ENCODE assay signal across 27 cellular contexts in the genomic region with DNA sequence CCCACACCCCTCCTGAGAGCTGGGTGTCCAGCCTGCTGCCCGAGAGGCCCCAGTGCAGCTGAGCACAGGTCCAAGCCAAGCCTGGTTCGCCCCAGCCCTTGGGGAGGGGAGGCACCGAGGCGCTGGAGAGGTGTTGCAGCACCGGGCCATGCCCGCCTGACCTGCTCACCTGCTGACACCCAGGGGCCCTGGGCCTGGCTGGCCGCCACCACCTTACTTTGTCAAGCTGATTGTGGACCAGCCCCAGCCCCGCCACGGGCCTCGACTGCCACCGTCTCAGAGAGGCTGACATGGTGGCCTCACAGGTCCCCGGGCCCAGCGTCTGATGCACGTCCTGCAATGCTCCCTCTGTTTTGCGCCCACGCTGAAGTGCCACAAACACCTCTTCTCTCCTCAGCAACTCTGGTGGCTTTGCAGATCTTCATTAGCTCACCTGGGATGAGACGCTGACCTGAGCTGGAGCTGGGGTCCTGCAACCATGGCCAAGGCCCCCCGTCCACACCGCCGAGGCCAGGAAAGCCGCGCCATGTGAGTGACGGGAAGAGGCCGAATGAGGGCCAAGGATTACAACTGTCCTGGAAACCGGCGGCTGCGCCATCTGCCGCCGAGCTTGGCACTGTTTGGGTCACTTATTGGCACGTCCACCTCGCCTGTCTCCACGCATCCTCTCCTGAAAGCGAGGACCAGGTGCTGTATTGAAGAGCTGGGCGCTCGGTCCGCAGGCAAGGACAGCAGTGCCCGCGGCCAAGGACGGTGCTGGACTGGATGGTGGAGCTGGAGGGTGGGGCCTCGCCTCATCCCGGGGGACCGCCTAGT. TPM values are rescaled to one million over a fixed set of nuclear protein-coding genes. Genes with fewer than 3 reads are reported as not detected.
"Had no signal": no experiment of that assay in that cellular context is flagged by ENCODE, and none has a peak within 500 bp of the region (broad histone marks: within the 10 kb centered on the region; RNA-seq: fewer than 3 reads in every experiment).

No MANE protein-coding gene starts in this region.

- H3K36me3 ChIP-seq: esophagus squamous epithelium, gastrocnemius medialis, neutrophil, transverse colon, uterus had no signal

- H3K9ac ChIP-seq: parathyroid adenoma had no signal

- FAIRE-seq: astrocyte had no signal

- ATAC-seq: activated CD4-positive, alpha-beta T cell treated with anti-CD3 and anti-CD28 coated beads for 36 hours; effector memory CD8-positive, alpha-beta T cell; gastrocnemius medialis; left cardiac atrium; naive thymus-derived CD8-positive, alpha-beta T cell; sciatic nerve; stimulated activated naive B cell treated with anti-CD40 and anti-IgM and Interleukin-4, amounts not matched to agents 10 μg/mL and 1 μg/mL and 100 μg/mL, for 72 hours; T-helper 17 cell had no signal

- DNase-seq: activated B cell treated with CpG ODN at 0.5 μM for 24 hours; activated CD4-positive, alpha-beta T cell treated with anti-CD3 and anti-CD28 coated beads for 36 hours; activated CD4-positive, alpha-beta T cell treated with anti-CD3 and anti-CD28 coated beads, Interleukin-2, amount 50 U/mL, for 4 hours; activated CD8-positive, alpha-beta memory T cell treated with anti-CD3 and anti-CD28 coated beads for 24 hours; activated CD8-positive, alpha-beta memory T cell treated with anti-CD3 and anti-CD28 coated beads, Interleukin-2, amount 50 U/mL, for 4 hours; activated naive CD4-positive, alpha-beta T cell; activated naive CD8-positive, alpha-beta T cell treated with anti-CD3 and anti-CD28 coated beads for 36 hours; activated T-cell treated with anti-CD3 and anti-CD28 coated beads, Interleukin-2, amount 50 U/mL, for 24 hours; effector memory CD8-positive, alpha-beta T cell; esophagus squamous epithelium; gastrocnemius medialis; hippocampal formation; left cardiac atrium; naive thymus-derived CD8-positive, alpha-beta T cell; stimulated activated CD4-positive, alpha-beta T cell treated with anti-CD3 and anti-CD28 coated beads, Interleukin-15, amount 100 ng/mL, for 24 hours; stimulated activated CD8-positive, alpha-beta memory T cell treated with anti-CD3 and anti-CD28 coated beads, Interleukin-4, amount 100 ng/mL, for 48 hours; stimulated activated naive B cell treated with anti-CD40 and anti-IgM and Interleukin-4, amounts not matched to agents 10 μg/mL and 1 μg/mL and 100 μg/mL, for 72 hours; SW 1271; T-helper 17 cell; transverse colon; uterus had no signal

- H3K4me3 ChIP-seq: esophagus squamous epithelium, gastrocnemius medialis, lung, smooth muscle cell, transverse colon, uterus had no signal

- H3K27ac ChIP-seq: esophagus squamous epithelium, gastrocnemius medialis, neutrophil, parathyroid adenoma, transverse colon, uterus had no signal

- H3K4me1 ChIP-seq: gastrocnemius medialis, parathyroid adenoma, uterus had no signal

- H3K9me3 ChIP-seq: gastrocnemius medialis, neutrophil, transverse colon, uterus had no signal

RNA-seq across cellular contexts. Expression of a gene that starts 7.6 kb away (rescaled TPM):
- total RNA-seq: activated B cell treated with CpG ODN at 0.5 μM for 24 hours, smooth muscle cell had no signal
- polyA plus RNA-seq: naive thymus-derived CD8-positive, alpha-beta T cell; smooth muscle cell had no signal
